ENCODE assay signal across 8 cellular contexts in the genomic region with DNA sequence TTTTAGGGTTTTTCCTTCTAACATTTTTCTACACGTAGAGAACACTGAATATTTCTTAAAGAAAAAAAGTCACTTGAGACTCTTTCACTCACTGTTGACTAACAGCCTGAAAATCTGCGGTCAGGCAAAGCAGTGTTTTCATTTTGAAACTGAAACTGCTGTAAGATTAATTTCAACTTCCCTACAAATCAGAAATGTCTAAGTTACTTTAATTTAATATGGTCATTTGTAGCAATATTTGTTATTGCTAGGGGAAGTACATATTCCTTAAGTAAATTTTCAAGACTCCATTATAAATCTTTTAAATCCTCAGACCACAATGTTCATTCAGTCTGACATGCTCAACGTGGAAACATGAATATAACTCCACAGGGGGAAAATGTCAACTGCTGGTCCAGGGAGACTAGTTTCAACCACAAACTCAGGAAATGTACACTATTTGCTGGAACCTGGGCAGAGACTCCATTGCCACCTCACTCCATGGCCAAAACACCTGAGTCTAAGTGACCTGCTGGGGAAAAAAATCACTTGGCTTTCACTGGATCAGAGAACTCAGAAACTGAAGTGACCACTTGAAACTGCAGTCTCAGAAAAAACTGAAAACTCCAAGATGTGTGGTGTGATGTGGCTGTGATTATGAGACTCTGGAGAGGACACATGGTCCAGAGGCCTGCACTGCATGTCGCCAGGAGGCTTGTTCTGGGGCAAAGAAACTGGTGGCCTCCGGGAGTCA.
A peak's percentile ranks its signal among the peaks of the same experiment; 100 is the strongest.
DNase-seq lines count a peak whose midpoint lies in the region; FAIRE-seq and TF ChIP-seq lines count a peak whose summit lies in the region.

No MANE protein-coding gene starts in this region.

- no peaks in the 10 kb centered on the region for H3K9me3 Mint-ChIP-seq in HFFc6

- TF ChIP-seq CTCF in HFFc6 (IDR thresholded peaks at IDR 0.05) (no peak), bronchial epithelial cell (IDR thresholded peaks at IDR 0.05; ENCODE audit: insufficient read depth, low read length, severe bottlenecking) (no peak)

- no peak overlapping the region for H2AK5ac ChIP-seq in neuronal stem cell (ENCODE audit: low read depth, low read length)

- H2BK5ac ChIP-seq in neuronal stem cell (ENCODE audit: low read length) = no peak overlapping the region

- no peak overlapping the region for H3K23ac ChIP-seq in neuronal stem cell (ENCODE audit: low read depth, low read length, poor library complexity)

- no peak overlapping the region for H3K27ac ChIP-seq in neuronal stem cell (replicated peaks; ENCODE audit: low read length)

- H3K36me3 Mint-ChIP-seq in HFFc6 (ENCODE audit: low read depth) = peaks cover 5% of the 10 kb centered on the region; the same call in 1 of the 2 replicates

- H2BK15ac ChIP-seq in neuronal stem cell (ENCODE audit: low read length) = no peak overlapping the region

- no peaks in the 10 kb centered on the region for H3K27me3 ChIP-seq in bronchial epithelial cell (ENCODE audit: control insufficient read depth, insufficient read depth, low read length)
- no peaks in the 10 kb centered on the region for H3K27me3 ChIP-seq in neuronal stem cell (ENCODE audit: control insufficient read depth in 3 of 3, insufficient read depth in 3 of 3, low read depth in 1 of 3, low read length in 3 of 3)

- H3K4me1 ChIP-seq in neuronal stem cell (ENCODE audit: control insufficient read depth in 2 of 2, insufficient read depth in 1 of 2, low read depth in 1 of 2, low read length in 2 of 2) = peaks cover 2 to 6% of the 10 kb centered on the region in 2 donors

- no peak for FAIRE-seq in bronchial epithelial cell (lab: Jason Lieb, UNC)

- H2BK120ac ChIP-seq in neuronal stem cell (ENCODE audit: low read depth, low read length) = no peak overlapping the region

- no peak overlapping the region for H3K4ac ChIP-seq in neuronal stem cell (ENCODE audit: low read length)

- H3K27me3 Mint-ChIP-seq in HFFc6 (ENCODE audit: insufficient read depth) = no peaks in the 10 kb centered on the region; the same call in 1 of the 2 replicates

- no peak overlapping the region for H3K14ac ChIP-seq in neuronal stem cell (ENCODE audit: low read length)

- peak overlapping the region; percentile 76 for H2AFZ ChIP-seq in neuronal stem cell (ENCODE audit: low read length)

- H3K4me3 ChIP-seq in bronchial epithelial cell (ENCODE audit: low read depth, low read length) (peak overlapping the region; percentile 1), neuronal stem cell (ENCODE audit: low read length in 2 of 2) (no peak overlapping the region)

- H3K4me2 ChIP-seq in neuronal stem cell (ENCODE audit: insufficient read depth, low read length, poor library complexity, severe bottlenecking) = no peak overlapping the region

- peaks cover 28% of the 10 kb centered on the region for H3K4me1 Mint-ChIP-seq in HFFc6 (ENCODE audit: low read depth)

- no peak overlapping the region for H4K91ac ChIP-seq in neuronal stem cell (ENCODE audit: low read depth, low read length, poor library complexity)

- no peak overlapping the region for H3K18ac ChIP-seq in neuronal stem cell (ENCODE audit: low read length)

- H3K36me3 ChIP-seq in bronchial epithelial cell (ENCODE audit: control insufficient read depth, insufficient read depth, low read length) (no peaks in the 10 kb centered on the region), neuronal stem cell (replicated peaks in 1 of 2; ENCODE audit: control insufficient read depth in 2 of 2, insufficient read depth in 2 of 2, low read length in 2 of 2) (no peaks in the 10 kb centered on the region)

- H2BK12ac ChIP-seq in neuronal stem cell (ENCODE audit: low read length) = no peak overlapping the region

- DNase-seq in activated CD4-positive, alpha-beta T cell treated with anti-CD3 and anti-CD28 coated beads for 4 hours = peak; percentile 11
- DNase-seq in activated CD4-positive, alpha-beta T cell treated with anti-CD3 and anti-CD28 coated beads, Interleukin-2, amount 50 U/mL, for 4 hours = no peak
- DNase-seq in HFFc6 = peak; percentile 19
- peak; percentile 91 for DNase-seq in NAMALWA (ENCODE audit: low spot score)
- DNase-seq in bronchial epithelial cell (ENCODE audit: low read depth) = peak; percentile 63
- no peak for DNase-seq in neuronal stem cell (ENCODE audit: low spot score)
- DNase-seq in NCI-H2171 treated with DMSO at 0.1 percent for 48 hours (lab: John Stamatoyannopoulos, UW) = no peak
- no peak for DNase-seq in NCI-H1048 (lab: John Stamatoyannopoulos, UW)

- H3K4me3 Mint-ChIP-seq in HFFc6 = peak overlapping the region; percentile 82

- H3K79me1 ChIP-seq in neuronal stem cell (ENCODE audit: low read depth, low read length) = no peaks in the 10 kb centered on the region

- WGBS in neuronal stem cell (ENCODE audit: extremely low coverage in 2 of 2, insufficient read length in 2 of 2, insufficient replicate concordance in 1 of 2), 2 donors = no CpG with 5 or more reads among the region's 5 CpGs

- H3K27ac Mint-ChIP-seq in HFFc6 = peak overlapping the region; percentile 74

- H4K8ac ChIP-seq in neuronal stem cell (ENCODE audit: low read depth, low read length) = no peak overlapping the region

- H3K9me3 ChIP-seq in neuronal stem cell (replicated peaks in 1 of 2; ENCODE audit: control insufficient read depth in 2 of 2, insufficient read depth in 1 of 2, low read depth in 1 of 2, low read length in 2 of 2) = no peaks in the 10 kb centered on the region

- no peak overlapping the region for H3K9ac ChIP-seq in neuronal stem cell (ENCODE audit: low read depth, low read length, poor library complexity)

Comparison
In these comparisons a context has a peak if more than half of its experiments do, and no peak if none do; other contexts are left out.
1. DNase-seq: peak in activated CD4-positive, alpha-beta T cell treated with anti-CD3 and anti-CD28 coated beads for 4 hours (2 of 2), HFFc6 (single experiment), NAMALWA (single experiment) and bronchial epithelial cell (single experiment); none in activated CD4-positive, alpha-beta T cell treated with anti-CD3 and anti-CD28 coated beads, Interleukin-2, amount 50 U/mL, for 4 hours (0 of 2), neuronal stem cell (single experiment), NCI-H2171 treated with DMSO at 0.1 percent for 48 hours (single experiment) and NCI-H1048 (single experiment).